Comparison of ENCODE assay signal across 24 cellular contexts in the genomic region with DNA sequence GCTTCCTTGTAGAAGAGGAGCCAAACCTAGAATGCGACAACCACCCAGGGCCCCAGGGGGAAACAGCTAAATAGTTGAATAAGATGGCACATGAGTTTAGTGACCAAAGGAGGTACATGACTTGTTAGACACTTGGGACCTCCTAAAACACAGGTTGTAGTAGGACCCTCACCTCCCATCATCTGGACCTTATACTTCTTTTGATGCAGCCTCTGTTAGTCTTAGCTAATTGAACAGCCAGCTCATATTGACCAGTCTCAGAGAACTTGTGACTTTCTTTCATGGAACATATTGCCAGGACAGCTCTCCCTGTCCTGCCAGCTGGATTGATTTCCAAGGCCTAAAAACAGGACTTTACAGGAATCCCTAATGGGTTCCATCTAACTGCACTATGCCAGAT. TPM values are rescaled to one million over a fixed set of nuclear protein-coding genes. Genes with fewer than 3 reads are reported as not detected.
DNase-seq lines count a peak whose midpoint lies in the region; ATAC-seq and TF ChIP-seq lines count a peak whose summit lies in the region.
"Had no signal": no experiment of that assay in that cellular context is flagged by ENCODE, and none has a peak within 500 bp of the region (broad histone marks: within the 10 kb centered on the region; RNA-seq: fewer than 3 reads in every experiment).

No MANE protein-coding gene starts in this region.

- DNase-seq in SK-N-SH (no peak), glutamatergic neuron (no peak), neural progenitor cell (ENCODE audit: low spot score) (no peak), upper lobe of right lung (no peak), NCI-H345 treated with DMSO at 0.1 percent for 48 hours (lab: John Stamatoyannopoulos, UW; ENCODE audit: unreplicated experiment) (no peak), NCI-H128 (lab: John Stamatoyannopoulos, UW; ENCODE audit: unreplicated experiment) (no peak), T1000 (lab: John Stamatoyannopoulos, UW) (no peak)
- DNase-seq: ACHN, BE2C, Calu3, DND-41, Karpas-422, NCI-H1092, NCI-H1436, NCI-H187, NCI-H2171 treated with DMSO at 0.1 percent for 48 hours, NCI-H446, NCI-H524 treated with DMSO at 0.1 percent for 48 hours, NCI-H774 had no signal

- no peak overlapping the region for H3K4me3 Mint-ChIP-seq in glutamatergic neuron (ENCODE audit: unreplicated experiment)
- H3K4me3 Mint-ChIP-seq in neural progenitor cell, result no peak overlapping the region
- H3K4me3 Mint-ChIP-seq: IgD-negative memory B cell had no signal

- H3K36me3 Mint-ChIP-seq in glutamatergic neuron (ENCODE audit: unreplicated experiment) (peaks cover 7% of the 10 kb centered on the region), neural progenitor cell (peaks cover 26% of the 10 kb centered on the region)

- WGBS in SK-N-SH (ENCODE audit: low lambda C conversion rate), result 67% methylated on average over 1 of the region's 1 CpG

- POLR2A ChIA-PET in SK-N-SH (lab: Yijun Ruan, JAX), result no interaction called here

- H3K4me1 ChIP-seq in SK-N-SH (ENCODE audit: control insufficient read depth in 1 of 2, insufficient read depth in 2 of 2, low read depth in 1 of 2, low read length in 1 of 2) (peaks cover 0 to 41% of the 10 kb centered on the region in 2 experiments; a peak in 3 of 4 replicates), neural progenitor cell (peaks cover 43% of the 10 kb centered on the region), upper lobe of right lung (no peaks in the 10 kb centered on the region)

- H3K27me3 ChIP-seq in SK-N-SH (ENCODE audit: insufficient read depth) (no peaks in the 10 kb centered on the region), neural progenitor cell (no peaks in the 10 kb centered on the region), upper lobe of right lung (no peaks in the 10 kb centered on the region)
- H3K27me3 ChIP-seq: BE2C had no signal

- H3K9me3 Mint-ChIP-seq in glutamatergic neuron (ENCODE audit: unreplicated experiment) (peaks cover 12% of the 10 kb centered on the region), neural progenitor cell (peaks cover 19% of the 10 kb centered on the region)

- ATAC-seq in SK-N-SH treated with all-trans-retinoic acid at 6 μM for 48 hours, result no peak
- ATAC-seq in upper lobe of right lung, result no peak
- ATAC-seq: HCT116 had no signal

- peaks cover 42% of the 10 kb centered on the region for H3K4me1 Mint-ChIP-seq in glutamatergic neuron (ENCODE audit: low read depth, unreplicated experiment)
- peaks cover 61% of the 10 kb centered on the region for H3K4me1 Mint-ChIP-seq in neural progenitor cell
- H3K4me1 Mint-ChIP-seq: IgD-negative memory B cell had no signal

- H4K20me1 ChIP-seq in SK-N-SH (ENCODE audit: insufficient read depth) (no peaks in the 10 kb centered on the region), neural progenitor cell (ENCODE audit: low read depth) (no peaks in the 10 kb centered on the region)

- no peaks in the 10 kb centered on the region for H3K9me2 ChIP-seq in SK-N-SH

- no peak overlapping the region for H3K4me2 ChIP-seq in SK-N-SH
- H3K4me2 ChIP-seq in neural progenitor cell, result no peak overlapping the region

- CTCF ChIA-PET in SK-N-SH (lab: Yijun Ruan, JAX), result interaction anchor here (0.9 to 3.9 kb wide), 5 partner anchors 9 to 135 kb away, joined by 3 to 24 read pairs (median 10); a partner anchor contains a TSS

- H3K4me3 ChIP-seq in SK-N-SH (ENCODE audit: low read depth in 2 of 2, low read length in 1 of 2), result no peak overlapping the region
- H3K4me3 ChIP-seq in neural progenitor cell, result no peak overlapping the region
- no peak overlapping the region for H3K4me3 ChIP-seq in upper lobe of right lung

- TF ChIP-seq RAD21 in SK-N-SH (IDR thresholded peaks at IDR 0.05; ENCODE audit: low read length), result no peak

- no peak overlapping the region for H3K27ac ChIP-seq in SK-N-SH (ENCODE audit: low read depth in 2 of 2, low read length in 1 of 2)
- no peak overlapping the region for H3K27ac ChIP-seq in neural progenitor cell
- peak overlapping the region; percentile 60 for H3K27ac ChIP-seq in upper lobe of right lung
- H3K27ac ChIP-seq: 22Rv1, HL-60 had no signal

- no peak for TF ChIP-seq CTCF in SK-N-SH (IDR thresholded peaks at IDR 0.05)
- no peak for TF ChIP-seq CTCF in glutamatergic neuron (IDR thresholded peaks at IDR 0.05; ENCODE audit: partially characterized antibody, unreplicated experiment)
- no peak for TF ChIP-seq CTCF in neural progenitor cell (IDR thresholded peaks at IDR 0.05)
- TF ChIP-seq CTCF in upper lobe of right lung (IDR thresholded peaks at IDR 0.05), result no peak

- H3K27ac Mint-ChIP-seq in glutamatergic neuron (ENCODE audit: unreplicated experiment), result peak overlapping the region; percentile 94
- peak overlapping the region; percentile 100 for H3K27ac Mint-ChIP-seq in neural progenitor cell
- H3K27ac Mint-ChIP-seq: IgD-negative memory B cell had no signal

- no peak for TF ChIP-seq EP300 in SK-N-SH (IDR thresholded peaks at IDR 0.05; ENCODE audit: borderline replicate concordance in 1 of 2, low read depth in 1 of 2, low read length in 1 of 2)

- H3K9me3 ChIP-seq in SK-N-SH (no peaks in the 10 kb centered on the region), neural progenitor cell (ENCODE audit: low read depth) (peaks cover 4% of the 10 kb centered on the region), upper lobe of right lung (no peaks in the 10 kb centered on the region)
- H3K9me3 ChIP-seq: BE2C had no signal

- H3K79me2 ChIP-seq in SK-N-SH (ENCODE audit: insufficient read depth) (no peaks in the 10 kb centered on the region), neural progenitor cell (ENCODE audit: low read depth) (no peaks in the 10 kb centered on the region)

- H3K36me3 ChIP-seq in SK-N-SH (replicated peaks in 1 of 2; ENCODE audit: control insufficient read depth in 1 of 2, insufficient read depth in 2 of 2, low read length in 1 of 2) (no peaks in the 10 kb centered on the region), neural progenitor cell (no peaks in the 10 kb centered on the region), upper lobe of right lung (no peaks in the 10 kb centered on the region)
- H3K36me3 ChIP-seq: BE2C had no signal

- no peak overlapping the region for H2AFZ ChIP-seq in SK-N-SH (ENCODE audit: low read depth)
- no peak overlapping the region for H2AFZ ChIP-seq in neural progenitor cell (replicated peaks)

- no peaks in the 10 kb centered on the region for H3F3A ChIP-seq in SK-N-SH (replicated peaks; ENCODE audit: insufficient read depth)
- H3F3A ChIP-seq in neural progenitor cell (ENCODE audit: low read depth), result peaks cover 30% of the 10 kb centered on the region

- intact Hi-C loops in upper lobe of right lung (cut with DNase I), result no loop called here

- H3K27me3 Mint-ChIP-seq in glutamatergic neuron (ENCODE audit: unreplicated experiment) (no peaks in the 10 kb centered on the region), neural progenitor cell (ENCODE audit: insufficient read depth, low read depth) (peaks cover 6% of the 10 kb centered on the region)
- H3K27me3 Mint-ChIP-seq: IgD-negative memory B cell had no signal

- H3K9ac ChIP-seq in SK-N-SH, result no peak overlapping the region
- no peak overlapping the region for H3K9ac ChIP-seq in neural progenitor cell

TF ChIP-seq in SK-N-SH treated with all-trans-retinoic acid at 6 μM for 48 hours, 23 proteins besides CTCF, POLR2A, EP300 and RAD21:
- peak; percentile 96 for TF ChIP-seq ZNF70 (CRISPR knock-in tag; IDR thresholded peaks at IDR 0.05)
- no peak for TF ChIP-seq ESRRG (CRISPR knock-in tag; IDR thresholded peaks at IDR 0.05)
- no peak for TF ChIP-seq PPARA (CRISPR knock-in tag; IDR thresholded peaks at IDR 0.05; ENCODE audit: borderline replicate concordance)

TF ChIP-seq in SK-N-SH, 30 proteins besides CTCF, POLR2A, EP300 and RAD21 (continues in another document):
- TF ChIP-seq, protein P1, sequence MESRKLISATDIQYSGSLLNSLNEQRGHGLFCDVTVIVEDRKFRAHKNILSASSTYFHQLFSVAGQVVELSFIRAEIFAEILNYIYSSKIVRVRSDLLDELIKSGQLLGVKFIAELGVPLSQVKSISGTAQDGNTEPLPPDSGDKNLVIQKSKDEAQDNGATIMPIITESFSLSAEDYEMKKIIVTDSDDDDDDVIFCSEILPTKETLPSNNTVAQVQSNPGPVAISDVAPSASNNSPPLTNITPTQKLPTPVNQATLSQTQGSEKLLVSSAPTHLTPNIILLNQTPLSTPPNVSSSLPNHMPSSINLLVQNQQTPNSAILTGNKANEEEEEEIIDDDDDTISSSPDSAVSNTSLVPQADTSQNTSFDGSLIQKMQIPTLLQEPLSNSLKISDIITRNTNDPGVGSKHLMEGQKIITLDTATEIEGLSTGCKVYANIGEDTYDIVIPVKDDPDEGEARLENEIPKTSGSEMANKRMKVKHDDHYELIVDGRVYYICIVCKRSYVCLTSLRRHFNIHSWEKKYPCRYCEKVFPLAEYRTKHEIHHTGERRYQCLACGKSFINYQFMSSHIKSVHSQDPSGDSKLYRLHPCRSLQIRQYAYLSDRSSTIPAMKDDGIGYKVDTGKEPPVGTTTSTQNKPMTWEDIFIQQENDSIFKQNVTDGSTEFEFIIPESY (IDR thresholded peaks at IDR 0.05; ENCODE audit: borderline replicate concordance, low read depth), result no peak
- TF ChIP-seq MXI1 (IDR thresholded peaks at IDR 0.05; ENCODE audit: low read depth, low read length) (no peak), GATA2 (CRISPR knock-in tag; IDR thresholded peaks at IDR 0.05) (no peak), NFIC (IDR thresholded peaks at IDR 0.05; ENCODE audit: borderline replicate concordance) (no peak), MEF2A (IDR thresholded peaks at IDR 0.05; ENCODE audit: borderline replicate concordance, low read depth) (no peak)
- TF ChIP-seq, protein P2, sequence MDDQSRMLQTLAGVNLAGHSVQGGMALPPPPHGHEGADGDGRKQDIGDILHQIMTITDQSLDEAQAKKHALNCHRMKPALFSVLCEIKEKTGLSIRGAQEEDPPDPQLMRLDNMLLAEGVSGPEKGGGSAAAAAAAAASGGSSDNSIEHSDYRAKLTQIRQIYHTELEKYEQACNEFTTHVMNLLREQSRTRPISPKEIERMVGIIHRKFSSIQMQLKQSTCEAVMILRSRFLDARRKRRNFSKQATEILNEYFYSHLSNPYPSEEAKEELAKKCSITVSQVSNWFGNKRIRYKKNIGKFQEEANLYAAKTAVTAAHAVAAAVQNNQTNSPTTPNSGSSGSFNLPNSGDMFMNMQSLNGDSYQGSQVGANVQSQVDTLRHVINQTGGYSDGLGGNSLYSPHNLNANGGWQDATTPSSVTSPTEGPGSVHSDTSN (IDR thresholded peaks at IDR 0.05), result no peak
- TF ChIP-seq, protein P3, sequence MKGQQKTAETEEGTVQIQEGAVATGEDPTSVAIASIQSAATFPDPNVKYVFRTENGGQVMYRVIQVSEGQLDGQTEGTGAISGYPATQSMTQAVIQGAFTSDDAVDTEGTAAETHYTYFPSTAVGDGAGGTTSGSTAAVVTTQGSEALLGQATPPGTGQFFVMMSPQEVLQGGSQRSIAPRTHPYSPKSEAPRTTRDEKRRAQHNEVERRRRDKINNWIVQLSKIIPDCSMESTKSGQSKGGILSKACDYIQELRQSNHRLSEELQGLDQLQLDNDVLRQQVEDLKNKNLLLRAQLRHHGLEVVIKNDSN (IDR thresholded peaks at IDR 0.05; ENCODE audit: borderline replicate concordance, low read depth), result no peak

RNA-seq across cellular contexts. Expression of a gene that starts 45.0 kb away (rescaled TPM):
- polyA plus RNA-seq in SK-N-SH (2012; rRNA removed), result 0.10 and 0.21 TPM in 2 replicates
- polyA plus RNA-seq in SK-N-SH (2012; cell fraction: cytosol; rRNA removed), result 0.15 and 0.30 TPM in 2 replicates
- polyA plus RNA-seq in SK-N-SH (2012; cell fraction: nucleus; rRNA removed), result 0.04 and 0.07 TPM in 2 replicates
- 98.4 TPM for total RNA-seq in glutamatergic neuron (ENCODE audit: unreplicated experiment)
- total RNA-seq in neural progenitor cell (ENCODE audit: low replicate concordance), result 4.9 and 10.7 TPM in 2 replicates
- total RNA-seq in upper lobe of right lung, result 1.2 TPM
- total RNA-seq: Calu3 had no signal
- polyA plus RNA-seq: IgD-negative memory B cell had no signal
